23 cellular contexts compared by ENCODE assay signal in the genomic region with DNA sequence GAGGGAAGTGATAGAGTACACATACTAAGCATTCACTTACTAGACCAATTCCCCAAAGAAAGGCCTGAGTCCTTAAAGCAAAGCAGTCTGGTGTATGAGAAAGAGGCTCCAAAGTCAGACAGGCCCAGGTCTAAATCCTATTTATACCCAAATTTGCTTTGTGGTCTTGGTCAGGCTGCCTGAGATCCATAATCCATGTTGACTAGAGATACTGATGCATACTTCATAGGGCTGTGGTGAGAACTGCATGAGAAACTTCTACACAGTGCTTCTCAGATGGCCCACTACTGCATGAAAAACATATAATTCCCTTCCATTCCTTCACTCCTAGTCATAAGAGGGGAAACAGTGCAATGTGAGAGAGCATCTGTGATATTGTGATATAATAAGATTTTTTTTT.
A peak's percentile ranks its signal among the peaks of the same experiment; 100 is the strongest.
DNase-seq lines count a peak whose midpoint lies in the region; ATAC-seq and TF ChIP-seq lines count a peak whose summit lies in the region.
"Had no signal": no experiment of that assay in that cellular context is flagged by ENCODE, and none has a peak within 500 bp of the region (broad histone marks: within the 10 kb centered on the region; RNA-seq: fewer than 3 reads in every experiment).

No MANE protein-coding gene starts in this region.

- no peaks in the 10 kb centered on the region for H3K9me2 ChIP-seq in Karpas-422 (replicated peaks; ENCODE audit: insufficient read depth, low read length)

- CTCF ChIA-PET in activated CD8-positive, alpha-beta T cell treated with anti-CD3 and anti-CD28 coated beads, Interleukin-2, amount 10 ng/mL, durations not matched to agents 7 days and 5 days (lab: Charles Lee), result no interaction called here
- CTCF ChIA-PET in activated CD8-positive, alpha-beta T cell treated with anti-CD3 and anti-CD28 coated beads for 36 hours (lab: Charles Lee), result no interaction called here

- H3K4me3 ChIP-seq in Karpas-422 (ENCODE audit: low read length) (no peak overlapping the region), upper lobe of left lung (no peak overlapping the region)
- H3K4me3 ChIP-seq: K562, Peyer's patch had no signal

- H3K27me3 ChIP-seq in Karpas-422 (ENCODE audit: low read length), result no peaks in the 10 kb centered on the region
- peaks cover 0 to 4% (median 0%) of the 10 kb centered on the region in 4 donors for H3K27me3 ChIP-seq in upper lobe of left lung
- H3K27me3 ChIP-seq: Peyer's patch had no signal

- H3K9me3 ChIP-seq in Karpas-422 (ENCODE audit: low read length) (no peaks in the 10 kb centered on the region), upper lobe of left lung (no peaks in the 10 kb centered on the region)
- H3K9me3 ChIP-seq: Peyer's patch had no signal

- H3K9ac ChIP-seq in Karpas-422 (ENCODE audit: low read length), result no peak overlapping the region

- H3K4me1 Mint-ChIP-seq in activated CD8-positive, alpha-beta T cell treated with anti-CD3 and anti-CD28 coated beads, Interleukin-2, amount 10 ng/mL, durations not matched to agents 7 days and 5 days (ENCODE audit: low read depth), result peaks cover 40% of the 10 kb centered on the region
- H3K4me1 Mint-ChIP-seq in activated CD8-positive, alpha-beta T cell treated with anti-CD3 and anti-CD28 coated beads for 36 hours (ENCODE audit: low read depth), result peaks cover 11% of the 10 kb centered on the region
- H3K4me1 Mint-ChIP-seq in activated T-helper 2 cell treated with anti-CD3 and anti-CD28 coated beads, Interferon-gamma antibody, Interleukin-2, Interleukin-4, amounts not matched to agents 10 μg/mL and 5 μg/mL and 100 μg/mL, durations not matched to agents 14 hours and 24 hours and 36 hours (ENCODE audit: low read depth), result peaks cover 32% of the 10 kb centered on the region

- peaks cover 36% of the 10 kb centered on the region for H3K36me3 Mint-ChIP-seq in activated CD8-positive, alpha-beta T cell treated with anti-CD3 and anti-CD28 coated beads, Interleukin-2, amount 10 ng/mL, durations not matched to agents 7 days and 5 days (ENCODE audit: low read depth)
- H3K36me3 Mint-ChIP-seq in activated CD8-positive, alpha-beta T cell treated with anti-CD3 and anti-CD28 coated beads for 36 hours (ENCODE audit: low read depth), result peaks cover 2% of the 10 kb centered on the region
- H3K36me3 Mint-ChIP-seq in activated T-helper 2 cell treated with anti-CD3 and anti-CD28 coated beads, Interferon-gamma antibody, Interleukin-2, Interleukin-4, amounts not matched to agents 10 μg/mL and 5 μg/mL and 100 μg/mL, durations not matched to agents 14 hours and 24 hours and 36 hours (ENCODE audit: low read depth), result peaks cover 26% of the 10 kb centered on the region
- H3K36me3 Mint-ChIP-seq: CD8-positive, alpha-beta T cell had no signal

- H3K4me2 ChIP-seq in Karpas-422 (ENCODE audit: low read depth, low read length, poor library complexity, severe bottlenecking), result no peak overlapping the region

- intact Hi-C loops in activated CD8-positive, alpha-beta T cell treated with anti-CD3 and anti-CD28 coated beads for 36 hours (cut with micrococcal nuclease), result no loop called here
- intact Hi-C loops in activated T-helper 2 cell treated with anti-CD3 and anti-CD28 coated beads, Interferon-gamma antibody, Interleukin-2, Interleukin-4, amounts not matched to agents 10 μg/mL and 5 μg/mL and 100 μg/mL, durations not matched to agents 14 hours and 24 hours and 36 hours (cut with micrococcal nuclease), result no loop called here

- H3K9me3 Mint-ChIP-seq in activated CD8-positive, alpha-beta T cell treated with anti-CD3 and anti-CD28 coated beads, Interleukin-2, amount 10 ng/mL, durations not matched to agents 7 days and 5 days (ENCODE audit: insufficient read depth), result peaks cover 24% of the 10 kb centered on the region
- H3K9me3 Mint-ChIP-seq in activated CD8-positive, alpha-beta T cell treated with anti-CD3 and anti-CD28 coated beads for 36 hours, result no peaks in the 10 kb centered on the region
- H3K9me3 Mint-ChIP-seq in activated T-helper 2 cell treated with anti-CD3 and anti-CD28 coated beads, Interferon-gamma antibody, Interleukin-2, Interleukin-4, amounts not matched to agents 10 μg/mL and 5 μg/mL and 100 μg/mL, durations not matched to agents 14 hours and 24 hours and 36 hours, result peaks cover 15% of the 10 kb centered on the region
- H3K9me3 Mint-ChIP-seq: CD8-positive, alpha-beta T cell had no signal

- no peaks in the 10 kb centered on the region for H3K79me2 ChIP-seq in Karpas-422 (ENCODE audit: low read length)

- no peak overlapping the region for H3K27ac ChIP-seq in Karpas-422 (ENCODE audit: low read length)
- no peak overlapping the region for H3K27ac ChIP-seq in upper lobe of left lung
- H3K27ac ChIP-seq: HL-60, Peyer's patch had no signal

- no peaks in the 10 kb centered on the region for H4K20me1 ChIP-seq in Karpas-422 (ENCODE audit: insufficient read depth, low read depth, low read length)

- no peak overlapping the region for H3K4me3 Mint-ChIP-seq in activated CD8-positive, alpha-beta T cell treated with anti-CD3 and anti-CD28 coated beads, Interleukin-2, amount 10 ng/mL, durations not matched to agents 7 days and 5 days
- no peak overlapping the region for H3K4me3 Mint-ChIP-seq in activated CD8-positive, alpha-beta T cell treated with anti-CD3 and anti-CD28 coated beads for 36 hours
- no peak overlapping the region for H3K4me3 Mint-ChIP-seq in activated T-helper 2 cell treated with anti-CD3 and anti-CD28 coated beads, Interferon-gamma antibody, Interleukin-2, Interleukin-4, amounts not matched to agents 10 μg/mL and 5 μg/mL and 100 μg/mL, durations not matched to agents 14 hours and 24 hours and 36 hours (ENCODE audit: low read depth)
- H3K4me3 Mint-ChIP-seq: CD8-positive, alpha-beta T cell had no signal

- no peaks in the 10 kb centered on the region for H3K27me3 Mint-ChIP-seq in activated CD8-positive, alpha-beta T cell treated with anti-CD3 and anti-CD28 coated beads, Interleukin-2, amount 10 ng/mL, durations not matched to agents 7 days and 5 days (ENCODE audit: low read depth)
- no peaks in the 10 kb centered on the region for H3K27me3 Mint-ChIP-seq in activated CD8-positive, alpha-beta T cell treated with anti-CD3 and anti-CD28 coated beads for 36 hours
- H3K27me3 Mint-ChIP-seq in activated T-helper 2 cell treated with anti-CD3 and anti-CD28 coated beads, Interferon-gamma antibody, Interleukin-2, Interleukin-4, amounts not matched to agents 10 μg/mL and 5 μg/mL and 100 μg/mL, durations not matched to agents 14 hours and 24 hours and 36 hours (ENCODE audit: low read depth), result no peaks in the 10 kb centered on the region

- H2AFZ ChIP-seq in Karpas-422 (ENCODE audit: low read length), result no peak overlapping the region

- peak; percentile 7 for DNase-seq in activated CD8-positive, alpha-beta T cell treated with anti-CD3 and anti-CD28 coated beads, Interleukin-2, amount 10 ng/mL, durations not matched to agents 7 days and 5 days
- DNase-seq in activated CD8-positive, alpha-beta T cell treated with anti-CD3 and anti-CD28 coated beads for 36 hours, result no peak
- peak; percentile 29 for DNase-seq in Karpas-422
- DNase-seq in AML-193 (lab: John Stamatoyannopoulos, UW), result no peak
- no peak for DNase-seq in upper lobe of left lung
- DNase-seq in DMS 273 treated with DMSO at 0.1 percent for 48 hours (lab: John Stamatoyannopoulos, UW), result no peak
- DNase-seq in activated T-helper 2 cell treated with anti-CD3 and anti-CD28 coated beads, Interferon-gamma antibody, Interleukin-2, Interleukin-4, amounts not matched to agents 10 μg/mL and 5 μg/mL and 100 μg/mL, durations not matched to agents 14 hours and 24 hours and 36 hours (ENCODE audit: low spot score), result no peak
- DNase-seq: 8988T; C1 segment of cervical spinal cord; CD8-positive, alpha-beta T cell; EL; GF-D8; MM.1S; NCI-H1092; NCI-H1436; NCI-H187 treated with DMSO at 0.1 percent for 48 hours; NCI-H2107; Peyer's patch had no signal

- H3K36me3 ChIP-seq in Karpas-422 (ENCODE audit: insufficient read depth, low read length) (no peaks in the 10 kb centered on the region), upper lobe of left lung (no peaks in the 10 kb centered on the region)
- H3K36me3 ChIP-seq: Peyer's patch had no signal

- no peak overlapping the region for H3K27ac Mint-ChIP-seq in activated CD8-positive, alpha-beta T cell treated with anti-CD3 and anti-CD28 coated beads, Interleukin-2, amount 10 ng/mL, durations not matched to agents 7 days and 5 days
- no peak overlapping the region for H3K27ac Mint-ChIP-seq in activated CD8-positive, alpha-beta T cell treated with anti-CD3 and anti-CD28 coated beads for 36 hours
- H3K27ac Mint-ChIP-seq in activated T-helper 2 cell treated with anti-CD3 and anti-CD28 coated beads, Interferon-gamma antibody, Interleukin-2, Interleukin-4, amounts not matched to agents 10 μg/mL and 5 μg/mL and 100 μg/mL, durations not matched to agents 14 hours and 24 hours and 36 hours, result no peak overlapping the region
- H3K27ac Mint-ChIP-seq: CD8-positive, alpha-beta T cell had no signal

- TF ChIP-seq EP300 in upper lobe of left lung (IDR thresholded peaks at IDR 0.05), result no peak

- no peak for ATAC-seq in activated CD8-positive, alpha-beta T cell treated with anti-CD3 and anti-CD28 coated beads, Interleukin-2, amount 10 ng/mL, durations not matched to agents 7 days and 5 days
- no peak for ATAC-seq in activated CD8-positive, alpha-beta T cell treated with anti-CD3 and anti-CD28 coated beads for 36 hours
- ATAC-seq in GM18909 (IDR thresholded peaks at IDR 0.05; ENCODE audit: poor library complexity, unreplicated experiment), result peak; percentile 57
- ATAC-seq in upper lobe of left lung (ENCODE audit: low FRiP score in 2 of 2), result no peak
- ATAC-seq: CD8-positive, alpha-beta T cell; HepG2; K562; SK-N-SH treated with all-trans-retinoic acid at 6 μM for 48 hours had no signal

- POLR2A ChIA-PET in activated CD8-positive, alpha-beta T cell treated with anti-CD3 and anti-CD28 coated beads, Interleukin-2, amount 10 ng/mL, durations not matched to agents 7 days and 5 days (lab: Charles Lee), result no interaction called here
- POLR2A ChIA-PET in activated CD8-positive, alpha-beta T cell treated with anti-CD3 and anti-CD28 coated beads for 36 hours (lab: Charles Lee), result interaction anchor here (0.9 kb wide), 1 partner anchor 82 kb away, joined by 3 read pairs; a partner anchor contains a TSS

- H3K4me1 ChIP-seq in Karpas-422 (ENCODE audit: low read length), result no peaks in the 10 kb centered on the region
- H3K4me1 ChIP-seq in upper lobe of left lung, result no peaks in the 10 kb centered on the region
- H3K4me1 ChIP-seq: Peyer's patch had no signal

- no peak for TF ChIP-seq POLR2A in upper lobe of left lung (IDR thresholded peaks at IDR 0.05)

- no peak for TF ChIP-seq CTCF in activated CD8-positive, alpha-beta T cell treated with anti-CD3 and anti-CD28 coated beads for 36 hours (IDR thresholded peaks at IDR 0.05)
- no peak for TF ChIP-seq CTCF in upper lobe of left lung (IDR thresholded peaks at IDR 0.05)

Comparison
In these comparisons a context has a peak if more than half of its experiments do, and no peak if none do; other contexts are left out.
1. DNase-seq: peak in activated CD8-positive, alpha-beta T cell treated with anti-CD3 and anti-CD28 coated beads, Interleukin-2, amount 10 ng/mL, durations not matched to agents 7 days and 5 days (single experiment) and Karpas-422 (single experiment); none in activated CD8-positive, alpha-beta T cell treated with anti-CD3 and anti-CD28 coated beads for 36 hours (single experiment), AML-193 (0 of 2), upper lobe of left lung (0 of 2), DMS 273 treated with DMSO at 0.1 percent for 48 hours (single experiment) and activated T-helper 2 cell treated with anti-CD3 and anti-CD28 coated beads, Interferon-gamma antibody, Interleukin-2, Interleukin-4, amounts not matched to agents 10 μg/mL and 5 μg/mL and 100 μg/mL, durations not matched to agents 14 hours and 24 hours and 36 hours (single experiment).